ENCODE assay signal across 1 cellular context in genomic region chr20:48490976-48491657, GRCh38.
TF ChIP-seq lines count a peak whose summit lies in the region.

No MANE protein-coding gene starts in this region.

TF ChIP-seq in GM23338, 12 proteins besides CTCF, POLR2A, EP300 and RAD21 (continued from another document):
- TF ChIP-seq ZNF462 (CRISPR knock-in tag; IDR thresholded peaks at IDR 0.05) (no peak), ZNF331 (CRISPR knock-in tag; IDR thresholded peaks at IDR 0.05; ENCODE audit: low read depth) (no peak), ZNF114 (CRISPR knock-in tag; IDR thresholded peaks at IDR 0.05) (no peak), STAT1 (IDR thresholded peaks at IDR 0.05; ENCODE audit: unreplicated experiment) (no peak), EZH2phosphoT487 (IDR thresholded peaks at IDR 0.05; ENCODE audit: unreplicated experiment) (no peak), EZH2 (IDR thresholded peaks at IDR 0.05; ENCODE audit: low read depth, unreplicated experiment) (no peak), CREB1 (CRISPR knock-in tag; IDR thresholded peaks at IDR 0.05; ENCODE audit: low read depth) (no peak), JUNB (IDR thresholded peaks at IDR 0.05; ENCODE audit: unreplicated experiment) (no peak), NANOG (IDR thresholded peaks at IDR 0.05; ENCODE audit: borderline replicate concordance) (no peak)
- TF ChIP-seq, protein P1, sequence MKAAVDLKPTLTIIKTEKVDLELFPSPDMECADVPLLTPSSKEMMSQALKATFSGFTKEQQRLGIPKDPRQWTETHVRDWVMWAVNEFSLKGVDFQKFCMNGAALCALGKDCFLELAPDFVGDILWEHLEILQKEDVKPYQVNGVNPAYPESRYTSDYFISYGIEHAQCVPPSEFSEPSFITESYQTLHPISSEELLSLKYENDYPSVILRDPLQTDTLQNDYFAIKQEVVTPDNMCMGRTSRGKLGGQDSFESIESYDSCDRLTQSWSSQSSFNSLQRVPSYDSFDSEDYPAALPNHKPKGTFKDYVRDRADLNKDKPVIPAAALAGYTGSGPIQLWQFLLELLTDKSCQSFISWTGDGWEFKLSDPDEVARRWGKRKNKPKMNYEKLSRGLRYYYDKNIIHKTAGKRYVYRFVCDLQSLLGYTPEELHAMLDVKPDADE (IDR thresholded peaks at IDR 0.05), result no peak
- TF ChIP-seq, protein P2, sequence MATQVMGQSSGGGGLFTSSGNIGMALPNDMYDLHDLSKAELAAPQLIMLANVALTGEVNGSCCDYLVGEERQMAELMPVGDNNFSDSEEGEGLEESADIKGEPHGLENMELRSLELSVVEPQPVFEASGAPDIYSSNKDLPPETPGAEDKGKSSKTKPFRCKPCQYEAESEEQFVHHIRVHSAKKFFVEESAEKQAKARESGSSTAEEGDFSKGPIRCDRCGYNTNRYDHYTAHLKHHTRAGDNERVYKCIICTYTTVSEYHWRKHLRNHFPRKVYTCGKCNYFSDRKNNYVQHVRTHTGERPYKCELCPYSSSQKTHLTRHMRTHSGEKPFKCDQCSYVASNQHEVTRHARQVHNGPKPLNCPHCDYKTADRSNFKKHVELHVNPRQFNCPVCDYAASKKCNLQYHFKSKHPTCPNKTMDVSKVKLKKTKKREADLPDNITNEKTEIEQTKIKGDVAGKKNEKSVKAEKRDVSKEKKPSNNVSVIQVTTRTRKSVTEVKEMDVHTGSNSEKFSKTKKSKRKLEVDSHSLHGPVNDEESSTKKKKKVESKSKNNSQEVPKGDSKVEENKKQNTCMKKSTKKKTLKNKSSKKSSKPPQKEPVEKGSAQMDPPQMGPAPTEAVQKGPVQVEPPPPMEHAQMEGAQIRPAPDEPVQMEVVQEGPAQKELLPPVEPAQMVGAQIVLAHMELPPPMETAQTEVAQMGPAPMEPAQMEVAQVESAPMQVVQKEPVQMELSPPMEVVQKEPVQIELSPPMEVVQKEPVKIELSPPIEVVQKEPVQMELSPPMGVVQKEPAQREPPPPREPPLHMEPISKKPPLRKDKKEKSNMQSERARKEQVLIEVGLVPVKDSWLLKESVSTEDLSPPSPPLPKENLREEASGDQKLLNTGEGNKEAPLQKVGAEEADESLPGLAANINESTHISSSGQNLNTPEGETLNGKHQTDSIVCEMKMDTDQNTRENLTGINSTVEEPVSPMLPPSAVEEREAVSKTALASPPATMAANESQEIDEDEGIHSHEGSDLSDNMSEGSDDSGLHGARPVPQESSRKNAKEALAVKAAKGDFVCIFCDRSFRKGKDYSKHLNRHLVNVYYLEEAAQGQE (IDR thresholded peaks at IDR 0.05; ENCODE audit: unreplicated experiment), result no peak
